1 cellular context compared by ENCODE assay signal in genomic region chr22:18060646-18061620, GRCh38.
TF ChIP-seq lines count a peak whose summit lies in the region.

No MANE protein-coding gene starts in this region.

TF ChIP-seq in HepG2, 621 proteins besides CTCF, POLR2A, EP300 and RAD21 (continues in another document):
- TF ChIP-seq ZMYM4 (CRISPR knock-in tag; IDR thresholded peaks at IDR 0.05) (0 out of 2 replicates have a peak, but pooled peaks have one; percentile 28), ZNF510 (CRISPR knock-in tag; IDR thresholded peaks at IDR 0.05; ENCODE audit: low read depth) (no peak), PHF8 (CRISPR knock-in tag; IDR thresholded peaks at IDR 0.05) (0 out of 2 replicates have a peak, but pooled peaks have one; percentile 28), ZBTB38 (CRISPR knock-in tag; IDR thresholded peaks at IDR 0.05) (peak; percentile 36; the same call in 1 of the 2 replicates), SOX6 (IDR thresholded peaks at IDR 0.05) (no peak), SOX6 (CRISPR knock-in tag; IDR thresholded peaks at IDR 0.05) (peak; percentile 65), CHD2 (IDR thresholded peaks at IDR 0.05; ENCODE audit: low read depth, low read length) (no peak), GATAD2A (CRISPR knock-in tag; IDR thresholded peaks at IDR 0.05) (peak; percentile 59), ATF3 (CRISPR knock-in tag; IDR thresholded peaks at IDR 0.05) (peak; percentile 15; the same call in 1 of the 2 replicates), NFYB (CRISPR knock-in tag; IDR thresholded peaks at IDR 0.05) (no peak), ZNF746 (CRISPR knock-in tag; IDR thresholded peaks at IDR 0.05) (0 out of 2 replicates have a peak, but pooled peaks have one; percentile 15), RFX5 (IDR thresholded peaks at IDR 0.05; ENCODE audit: low read depth, low read length) (peak; percentile 45; the same call in 1 of the 2 replicates), HIVEP1 (CRISPR knock-in tag; IDR thresholded peaks at IDR 0.05) (0 out of 2 replicates have a peak, but pooled peaks have one; percentile 20), SAP130 (CRISPR knock-in tag; IDR thresholded peaks at IDR 0.05; ENCODE audit: low read depth) (peak; percentile 67), FOXO4 (CRISPR knock-in tag; conservative IDR thresholded peaks at IDR 0.05) (no peak), ZNF513 (CRISPR knock-in tag; conservative IDR thresholded peaks at IDR 0.05) (no peak), HIC2 (CRISPR knock-in tag; IDR thresholded peaks at IDR 0.05; ENCODE audit: low read depth) (peak; percentile 83), ZNF549 (CRISPR knock-in tag; IDR thresholded peaks at IDR 0.05) (no peak), TCF7L2 (IDR thresholded peaks at IDR 0.05; ENCODE audit: low read depth, low read length) (no peak), KDM2A (CRISPR knock-in tag; IDR thresholded peaks at IDR 0.05; ENCODE audit: borderline replicate concordance, low read depth) (0 out of 2 replicates have a peak, but pooled peaks have one; percentile 35), DBP (CRISPR knock-in tag; IDR thresholded peaks at IDR 0.05; ENCODE audit: not compliant biosample characterization) (no peak), PRDM10 (CRISPR knock-in tag; IDR thresholded peaks at IDR 0.05; ENCODE audit: low read depth) (0 out of 2 replicates have a peak, but pooled peaks have one; percentile 46), HMG20A (CRISPR knock-in tag; IDR thresholded peaks at IDR 0.05; ENCODE audit: borderline replicate concordance) (peak; percentile 49; the same call in 1 of the 2 replicates), NR2F2 (IDR thresholded peaks at IDR 0.05; ENCODE audit: borderline replicate concordance, low read depth) (no peak), AHDC1 (CRISPR knock-in tag; IDR thresholded peaks at IDR 0.05; ENCODE audit: borderline replicate concordance) (peak; percentile 60; the same call in 1 of the 2 replicates), ATF7-NPFF (CRISPR knock-in tag; IDR thresholded peaks at IDR 0.05; ENCODE audit: low read depth) (no peak), SOX5 (CRISPR knock-in tag; IDR thresholded peaks at IDR 0.05; ENCODE audit: borderline replicate concordance) (peak; percentile 44; the same call in 1 of the 2 replicates), ZBTB44 (CRISPR knock-in tag; IDR thresholded peaks at IDR 0.05) (no peak), SP2 (CRISPR knock-in tag; IDR thresholded peaks at IDR 0.05) (no peak), NCOA2 (CRISPR knock-in tag; IDR thresholded peaks at IDR 0.05) (no peak), ZNF30 (CRISPR knock-in tag; IDR thresholded peaks at IDR 0.05) (no peak), MEF2D (CRISPR knock-in tag; IDR thresholded peaks at IDR 0.05) (0 out of 2 replicates have a peak, but pooled peaks have one; percentile 52), TSC22D2 (CRISPR knock-in tag; IDR thresholded peaks at IDR 0.05; ENCODE audit: borderline replicate concordance) (no peak), ZNF792 (CRISPR knock-in tag; IDR thresholded peaks at IDR 0.05) (peak; percentile 42; the same call in 1 of the 2 replicates), HNF1B (CRISPR knock-in tag; IDR thresholded peaks at IDR 0.05) (peak; percentile 74; the same call in 1 of the 2 replicates), MAX (IDR thresholded peaks at IDR 0.05) (peak; percentile 42; the same call in 1 of the 2 replicates), ATF2 (CRISPR knock-in tag; IDR thresholded peaks at IDR 0.05) (peak; percentile 85)
